In the genomic region with DNA sequence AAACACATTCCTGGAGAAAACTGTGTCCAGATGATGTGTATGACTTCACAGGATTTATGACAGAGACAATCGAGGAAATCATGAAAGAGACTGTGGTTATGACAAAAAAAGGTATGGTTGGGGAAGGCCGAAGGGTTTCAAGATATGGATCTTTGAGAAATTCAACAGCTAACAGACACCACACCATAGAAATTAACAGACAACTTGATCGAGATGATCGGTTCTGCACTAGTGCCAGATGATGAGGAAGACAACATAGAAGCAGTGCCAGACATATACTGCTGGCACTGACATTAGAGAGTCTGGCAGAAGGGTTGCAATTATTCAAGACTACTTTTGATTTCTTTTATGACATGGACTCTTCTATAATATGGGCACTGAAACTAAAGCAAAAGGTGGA, we compare ENCODE assay signal across 21 cellular contexts. TPM values are rescaled to one million over a fixed set of nuclear protein-coding genes. Genes with fewer than 3 reads are reported as not detected.
DNase-seq lines count a peak whose midpoint lies in the region; ATAC-seq, FAIRE-seq and TF ChIP-seq lines count a peak whose summit lies in the region.
"Had no signal": no experiment of that assay in that cellular context is flagged by ENCODE, and none has a peak within 500 bp of the region (broad histone marks: within the 10 kb centered on the region; RNA-seq: fewer than 3 reads in every experiment).

No MANE protein-coding gene starts in this region.

- no TSS peak for BruUV-seq in Caco-2 (replicated peaks; lab: Mats Ljungman, UMichigan)

- H3K4me1 Mint-ChIP-seq in astrocyte (ENCODE audit: low read depth, unreplicated experiment), result no peaks in the 10 kb centered on the region
- H3K4me1 Mint-ChIP-seq in Caco-2 (ENCODE audit: low read depth, unreplicated experiment), result no peaks in the 10 kb centered on the region

- CTCF ChIA-PET in Caco-2 (lab: Charles Lee), result no interaction called here

- no peak overlapping the region for H3K9ac ChIP-seq in astrocyte (ENCODE audit: low read length)
- no peak overlapping the region for H3K9ac ChIP-seq in keratinocyte (ENCODE audit: control insufficient read depth, extremely low read depth, insufficient read depth, low read length)

- no peaks in the 10 kb centered on the region for H3K9me1 ChIP-seq in keratinocyte (ENCODE audit: control insufficient read depth, extremely low read depth, insufficient read depth, low read length)

- H3K9me3 Mint-ChIP-seq in astrocyte (ENCODE audit: unreplicated experiment) (no peaks in the 10 kb centered on the region), Caco-2 (ENCODE audit: unreplicated experiment) (peaks cover 10% of the 10 kb centered on the region)

- intact Hi-C loops in Caco-2 (cut with micrococcal nuclease; ENCODE audit: unreplicated experiment), result no loop called here

- no peak for DNase-seq in GM12892 (ENCODE audit: insufficient read length)
- no peak for DNase-seq in astrocyte (ENCODE audit: low read depth)
- DNase-seq in keratinocyte (ENCODE audit: low read depth, low spot score), result no peak
- no peak for DNase-seq in Caco-2
- DNase-seq: BE2C; CD4-positive, alpha-beta T cell; COR-L47; DMS 273 treated with DMSO at 0.1 percent for 48 hours; DMS79 treated with DMSO at 0.1 percent for 48 hours; KBM-7; NCI-H1092; NCI-H1436; NCI-H187 treated with DMSO at 0.1 percent for 48 hours; NCI-H2107 had no signal

- FAIRE-seq in GM12892 (lab: Jason Lieb, UNC) (peak; percentile 17), astrocyte (lab: Jason Lieb, UNC) (peak; percentile 23), keratinocyte (lab: Jason Lieb, UNC) (peak; percentile 26)
- FAIRE-seq: A549, H1 had no signal

- H3K79me2 ChIP-seq in astrocyte (ENCODE audit: insufficient read depth, low read length) (peaks cover 90% of the 10 kb centered on the region), keratinocyte (ENCODE audit: control insufficient read depth, insufficient read depth, low read length) (peaks cover 24% of the 10 kb centered on the region)

- H3K4me3 ChIP-seq in astrocyte (ENCODE audit: insufficient read depth, low read depth, low read length), result no peak overlapping the region
- no peak overlapping the region for H3K4me3 ChIP-seq in keratinocyte (ENCODE audit: control insufficient read depth in 2 of 3, extremely low read depth in 1 of 3, insufficient read depth in 2 of 3, low read depth in 1 of 3, low read length in 3 of 3)
- H3K4me3 ChIP-seq in Caco-2 (ENCODE audit: low read depth, low read length), result no peak overlapping the region
- H3K4me3 ChIP-seq: A549 had no signal

- H3K36me3 ChIP-seq in astrocyte (ENCODE audit: insufficient read depth, low read length) (peaks cover 14% of the 10 kb centered on the region), keratinocyte (ENCODE audit: control insufficient read depth in 2 of 2, extremely low read depth in 1 of 2, insufficient read depth in 2 of 2, low read length in 2 of 2) (peaks cover 0 to 4% of the 10 kb centered on the region in 2 experiments), Caco-2 (ENCODE audit: control insufficient read depth, insufficient read depth, low read length) (peaks cover 1% of the 10 kb centered on the region; the same call in 1 of the 2 replicates)

- H3K27ac Mint-ChIP-seq in astrocyte (ENCODE audit: unreplicated experiment), result no peak overlapping the region
- no peak overlapping the region for H3K27ac Mint-ChIP-seq in Caco-2 (ENCODE audit: unreplicated experiment)
- H3K27ac Mint-ChIP-seq: CD4-positive, alpha-beta T cell had no signal

- H3K4me3 Mint-ChIP-seq in astrocyte (ENCODE audit: unreplicated experiment) (no peak overlapping the region), Caco-2 (ENCODE audit: unreplicated experiment) (no peak overlapping the region)
- H3K4me3 Mint-ChIP-seq: CD4-positive, alpha-beta T cell had no signal

- ATAC-seq in HG02885 (IDR thresholded peaks at IDR 0.05; ENCODE audit: poor library complexity, unreplicated experiment) (no peak), GM21447 (IDR thresholded peaks at IDR 0.05; ENCODE audit: unreplicated experiment) (no peak)
- ATAC-seq: A549, HCT116, Panc1 had no signal

- TF ChIP-seq CTCF in 22Rv1 (IDR thresholded peaks at IDR 0.05) (no peak), astrocyte (IDR thresholded peaks at IDR 0.05; ENCODE audit: insufficient read depth, low read depth, low read length) (no peak), keratinocyte (optimal IDR thresholded peaks at IDR 0.05 in 1 of 3, IDR thresholded peaks at IDR 0.05 in 1 of 3, conservative IDR thresholded peaks at IDR 0.05 in 1 of 3; ENCODE audit: extremely low read depth in 1 of 3, insufficient read depth in 2 of 3, low read length in 3 of 3) (no peak), Caco-2 (IDR thresholded peaks at IDR 0.05; ENCODE audit: insufficient read depth in 1 of 2, low read depth in 1 of 2, low read length in 1 of 2, severe bottlenecking in 1 of 2, unreplicated experiment in 1 of 2) (no peak)

- H2AFZ ChIP-seq in astrocyte (ENCODE audit: low read depth, low read length) (no peak overlapping the region), keratinocyte (ENCODE audit: control insufficient read depth, low read length) (no peak overlapping the region)

- no peak for TF ChIP-seq POLR2A in GM12892 (IDR thresholded peaks at IDR 0.05; ENCODE audit: low read depth, low read length)

- dilution Hi-C loops in keratinocyte (cut with MboI; ENCODE audit: extremely low pct_ligation_motif_present, low sequenced_read_pairs), result no loop called here

- no peaks in the 10 kb centered on the region for H3K9me3 ChIP-seq in astrocyte (ENCODE audit: insufficient read depth, low read depth, low read length)
- no peaks in the 10 kb centered on the region for H3K9me3 ChIP-seq in keratinocyte (ENCODE audit: control insufficient read depth, low read depth, low read length)
- H3K9me3 ChIP-seq in Caco-2, result no peaks in the 10 kb centered on the region; the same call in 1 of the 2 replicates
- H3K9me3 ChIP-seq: A549, BE2C had no signal

- H3K36me3 Mint-ChIP-seq in astrocyte (ENCODE audit: low read depth, unreplicated experiment) (no peaks in the 10 kb centered on the region), Caco-2 (ENCODE audit: insufficient read depth, unreplicated experiment) (peaks cover 52% of the 10 kb centered on the region)

- H3K27me3 ChIP-seq in astrocyte (ENCODE audit: insufficient read depth, low read length) (no peaks in the 10 kb centered on the region), keratinocyte (ENCODE audit: control insufficient read depth, extremely low read depth, insufficient read depth, low read length) (no peaks in the 10 kb centered on the region), Caco-2 (replicated peaks; ENCODE audit: control insufficient read depth, insufficient read depth, low read length) (no peaks in the 10 kb centered on the region)
- H3K27me3 ChIP-seq: BE2C had no signal

- H3K4me1 ChIP-seq in astrocyte (ENCODE audit: insufficient read depth, low read length) (no peaks in the 10 kb centered on the region), keratinocyte (ENCODE audit: control insufficient read depth, extremely low read depth, insufficient read depth, low read length) (no peaks in the 10 kb centered on the region), Caco-2 (no peaks in the 10 kb centered on the region)
- H3K4me1 ChIP-seq: A549, BE2C had no signal

- H4K20me1 ChIP-seq in astrocyte (ENCODE audit: insufficient read depth, low read length) (peaks cover 5% of the 10 kb centered on the region), keratinocyte (ENCODE audit: control insufficient read depth, extremely low read depth, insufficient read depth, low read length) (no peaks in the 10 kb centered on the region)

- H3K4me2 ChIP-seq in astrocyte (ENCODE audit: low read length) (no peak overlapping the region), keratinocyte (ENCODE audit: control insufficient read depth, extremely low read depth, insufficient read depth, low read depth, low read length) (no peak overlapping the region)
- H3K4me2 ChIP-seq: A549 had no signal

- no peaks in the 10 kb centered on the region for H3K27me3 Mint-ChIP-seq in astrocyte (ENCODE audit: low read depth, unreplicated experiment)
- H3K27me3 Mint-ChIP-seq in Caco-2 (ENCODE audit: insufficient read depth, unreplicated experiment), result no peaks in the 10 kb centered on the region
- H3K27me3 Mint-ChIP-seq: CD4-positive, alpha-beta T cell had no signal

- POLR2A ChIA-PET in Caco-2 (lab: Charles Lee), result no interaction called here

- H3K27ac ChIP-seq in 22Rv1 (0 out of 2 replicates have a peak overlapping the region, but pooled peaks have one; percentile 1), astrocyte (ENCODE audit: low read depth, low read length) (no peak overlapping the region), keratinocyte (ENCODE audit: control insufficient read depth, insufficient read depth, low read length) (no peak overlapping the region)
- H3K27ac ChIP-seq: A549 had no signal

RNA-seq across cellular contexts. Expression of a gene that starts 37.2 kb away (rescaled TPM):
- 0.70 TPM for polyA plus RNA-seq in GM12892 (2012; ENCODE audit: missing spikeins)
- total RNA-seq in astrocyte (0.41 and 0.61 TPM in 2 replicates), Caco-2 (2022) (0.20 and 0.58 TPM in 2 replicates)
- 0.90 to 1.3 TPM (median 1.3 TPM) in 3 replicates for polyA plus RNA-seq in keratinocyte
- polyA plus RNA-seq in keratinocyte (2011; ENCODE audit: low read depth), result not detected
- 0.57 TPM in 2 replicates for polyA plus RNA-seq in keratinocyte (2011; cell fraction: cytosol; rRNA removed)
- polyA plus RNA-seq in keratinocyte (2011; cell fraction: nucleus; rRNA removed), result 1.1 and 1.3 TPM in 2 replicates
- polyA plus RNA-seq in keratinocyte (2012; ENCODE audit: low replicate concordance), result 0.40 and 0.44 TPM in 2 replicates
- 3.6 to 7.3 TPM in 2 of 3 replicates, not detected in the other for polyA minus RNA-seq in keratinocyte
- 2.5 TPM for polyA minus RNA-seq in keratinocyte (2011; cell fraction: cytosol; rRNA and poly(A)+ RNA removed)
- 1.3 and 2.2 TPM in 2 replicates for polyA minus RNA-seq in keratinocyte (2011; cell fraction: nucleus; rRNA and poly(A)+ RNA removed)

RNA-seq across cellular contexts. Expression of a gene that starts 55.6 kb away (rescaled TPM):
- polyA plus RNA-seq in GM12892 (2012; ENCODE audit: missing spikeins), result 16.6 TPM
- total RNA-seq in astrocyte (24.1 and 26.4 TPM in 2 replicates), Caco-2 (2022) (16.5 and 21.0 TPM in 2 replicates)
- 17.2 to 26.5 TPM (median 22.6 TPM) in 3 replicates for polyA plus RNA-seq in keratinocyte
- polyA plus RNA-seq in keratinocyte (2011; ENCODE audit: low read depth), result 14.2 TPM
- polyA plus RNA-seq in keratinocyte (2011; cell fraction: cytosol; rRNA removed), result 8.7 and 19.8 TPM in 2 replicates
- polyA plus RNA-seq in keratinocyte (2011; cell fraction: nucleus; rRNA removed), result 36.2 and 46.9 TPM in 2 replicates
- polyA plus RNA-seq in keratinocyte (2012; ENCODE audit: low replicate concordance), result 15.3 and 24.1 TPM in 2 replicates
- 6.0 to 24.5 TPM (median 20.4 TPM) in 3 replicates for polyA minus RNA-seq in keratinocyte
- polyA minus RNA-seq in keratinocyte (2011; cell fraction: cytosol; rRNA and poly(A)+ RNA removed), result 12.3 TPM
- polyA minus RNA-seq in keratinocyte (2011; cell fraction: nucleus; rRNA and poly(A)+ RNA removed), result 18.4 and 24.7 TPM in 2 replicates
